8 cellular contexts compared by ENCODE assay signal in the genomic region with DNA sequence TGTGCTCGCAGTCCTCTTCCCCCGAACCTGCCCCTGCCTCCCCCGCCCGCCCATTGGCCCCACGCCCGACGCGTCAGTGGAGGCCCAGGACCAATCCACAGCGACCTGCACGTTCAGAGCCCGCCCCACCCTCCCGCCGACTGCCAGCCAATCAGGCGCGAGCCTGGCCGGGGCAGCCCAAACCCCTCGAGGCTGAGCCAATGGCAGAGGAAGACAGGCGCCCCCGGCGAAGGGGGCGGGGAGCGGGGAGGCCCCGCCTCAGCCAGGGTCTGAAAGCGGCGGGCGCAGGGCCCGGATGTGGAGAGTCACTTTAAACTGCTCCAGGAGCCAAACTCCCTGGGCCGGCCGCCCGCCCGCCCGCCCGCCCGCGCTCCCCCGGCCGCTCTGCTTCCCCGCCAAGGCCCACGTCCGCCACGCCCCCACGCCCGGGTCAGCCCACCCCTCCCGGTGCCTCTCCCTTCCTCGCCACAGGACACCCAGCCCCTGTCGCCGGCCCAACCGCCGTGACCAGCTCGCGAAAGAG. TPM values are rescaled to one million over a fixed set of nuclear protein-coding genes. Genes with fewer than 3 reads are reported as not detected.
DNase-seq lines count a peak whose midpoint lies in the region; ATAC-seq and TF ChIP-seq lines count a peak whose summit lies in the region.

No MANE protein-coding gene starts in this region.

- peak overlapping the region; percentile 91 for H3K4me3 ChIP-seq in BJ (ENCODE audit: low read depth, low read length)

- no peak for TF ChIP-seq CTCF in BJ (IDR thresholded peaks at IDR 0.05; ENCODE audit: insufficient read depth, low read depth, low read length)

- CTCF ChIA-PET in BJ (lab: Yijun Ruan, JAX): no interaction called here
- CTCF ChIA-PET in activated CD4-positive, alpha-beta T cell treated with anti-CD3 and anti-CD28 coated beads, Interleukin-2, amount 10 ng/mL, durations not matched to agents 7 days and 5 days (lab: Charles Lee): interaction anchor here (0.6 kb wide), 2 partner anchors 78 to 1061 kb away, joined by 3 read pairs; no protein-coding TSS in a partner anchor

- peaks cover 26% of the 10 kb centered on the region for H3K4me1 Mint-ChIP-seq in activated CD4-positive, alpha-beta T cell treated with anti-CD3 and anti-CD28 coated beads, Interleukin-2, amount 10 ng/mL, durations not matched to agents 7 days and 5 days

- ATAC-seq in GM19372 (IDR thresholded peaks at IDR 0.05; ENCODE audit: low read depth, unreplicated experiment) (peak; percentile 67), HG03520 (IDR thresholded peaks at IDR 0.05; ENCODE audit: unreplicated experiment) (peak; percentile 77), left lobe of liver (peak; percentile 84)

- peak overlapping the region; percentile 92 for H3K27ac Mint-ChIP-seq in activated CD4-positive, alpha-beta T cell treated with anti-CD3 and anti-CD28 coated beads, Interleukin-2, amount 10 ng/mL, durations not matched to agents 7 days and 5 days

- DNase-seq in BJ (ENCODE audit: low read depth): peak; percentile 94
- peak; percentile 95 to 98 for DNase-seq in NCI-H526 (lab: John Stamatoyannopoulos, UW)
- DNase-seq in activated CD4-positive, alpha-beta T cell treated with anti-CD3 and anti-CD28 coated beads, Interleukin-2, amount 10 ng/mL, durations not matched to agents 7 days and 5 days: peak; percentile 99
- peak; percentile 68 for DNase-seq in cortex of kidney (lab: John Stamatoyannopoulos, UW)
- DNase-seq in left lobe of liver (ENCODE audit: low spot score): peak; percentile 100
- peak; percentile 99 for DNase-seq in stimulated activated CD4-positive, alpha-beta T cell treated with anti-CD3 and anti-CD28 coated beads, Interleukin-1b, Interleukin-23, amount 100 ng/mL, for 48 hours

- no peaks in the 10 kb centered on the region for H3K27me3 ChIP-seq in BJ (ENCODE audit: control insufficient read depth, insufficient read depth, low read length)

- peaks cover 6% of the 10 kb centered on the region for H3K9me3 Mint-ChIP-seq in activated CD4-positive, alpha-beta T cell treated with anti-CD3 and anti-CD28 coated beads, Interleukin-2, amount 10 ng/mL, durations not matched to agents 7 days and 5 days

- H3K27me3 Mint-ChIP-seq in activated CD4-positive, alpha-beta T cell treated with anti-CD3 and anti-CD28 coated beads, Interleukin-2, amount 10 ng/mL, durations not matched to agents 7 days and 5 days: no peaks in the 10 kb centered on the region

- POLR2A ChIA-PET in BJ (lab: Charles Lee): no interaction called here
- POLR2A ChIA-PET in activated CD4-positive, alpha-beta T cell treated with anti-CD3 and anti-CD28 coated beads, Interleukin-2, amount 10 ng/mL, durations not matched to agents 7 days and 5 days (lab: Charles Lee): no interaction called here

- H3K4me3 Mint-ChIP-seq in activated CD4-positive, alpha-beta T cell treated with anti-CD3 and anti-CD28 coated beads, Interleukin-2, amount 10 ng/mL, durations not matched to agents 7 days and 5 days: peak overlapping the region; percentile 97

- H3K36me3 ChIP-seq in BJ (ENCODE audit: control insufficient read depth, insufficient read depth, low read length): no peaks in the 10 kb centered on the region

- no peaks in the 10 kb centered on the region for H3K36me3 Mint-ChIP-seq in activated CD4-positive, alpha-beta T cell treated with anti-CD3 and anti-CD28 coated beads, Interleukin-2, amount 10 ng/mL, durations not matched to agents 7 days and 5 days (ENCODE audit: low read depth)

RNA-seq across cellular contexts. Expression of gene SAP130, which starts 0.5 kb away (rescaled TPM):
- 9.1 and 20.4 TPM in 2 replicates for polyA plus RNA-seq in BJ (2011; rRNA removed)
- polyA minus RNA-seq in BJ (2011; rRNA and poly(A)+ RNA removed): 15.3 and 15.4 TPM in 2 replicates
- 10 to 100 TPM; 36.8 to 39.1 TPM for total RNA-seq in activated CD4-positive, alpha-beta T cell treated with anti-CD3 and anti-CD28 coated beads, Interleukin-2, amount 10 ng/mL, durations not matched to agents 7 days and 5 days
- total RNA-seq in left lobe of liver: 12.3 TPM

Comparison
In these comparisons a context has a peak if more than half of its experiments do, and no peak if none do; other contexts are left out.
1. Peak in every context shown above with its lines: DNase-seq, ATAC-seq and H3K4me3 ChIP-seq.